In the genomic region with DNA sequence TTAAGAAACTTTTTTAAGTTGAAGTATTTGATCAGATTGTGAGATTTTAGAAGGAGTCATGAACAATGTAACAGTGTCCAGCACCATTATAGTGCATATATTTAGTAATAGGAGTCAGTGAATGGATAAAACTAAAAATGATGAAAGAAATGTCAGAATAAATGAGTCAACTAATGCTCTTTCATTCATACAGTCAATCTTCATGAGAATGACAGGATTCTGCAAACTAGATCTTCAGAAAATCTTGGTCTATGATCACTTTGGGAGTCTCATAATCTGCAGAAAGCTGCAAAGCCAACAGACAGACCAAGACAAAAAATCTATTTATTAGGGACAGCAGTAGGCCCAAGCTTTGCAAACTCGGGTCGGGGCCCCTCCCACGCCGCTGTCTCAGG, we compare ENCODE assay signal across 1 cellular context.
TF ChIP-seq lines count a peak whose summit lies in the region.

No MANE protein-coding gene starts in this region.

TF ChIP-seq in HepG2, 621 proteins besides CTCF, POLR2A, EP300 and RAD21:
- TF ChIP-seq ZNF224 (CRISPR knock-in tag; IDR thresholded peaks at IDR 0.05) = no peak
- TF ChIP-seq, protein P1, sequence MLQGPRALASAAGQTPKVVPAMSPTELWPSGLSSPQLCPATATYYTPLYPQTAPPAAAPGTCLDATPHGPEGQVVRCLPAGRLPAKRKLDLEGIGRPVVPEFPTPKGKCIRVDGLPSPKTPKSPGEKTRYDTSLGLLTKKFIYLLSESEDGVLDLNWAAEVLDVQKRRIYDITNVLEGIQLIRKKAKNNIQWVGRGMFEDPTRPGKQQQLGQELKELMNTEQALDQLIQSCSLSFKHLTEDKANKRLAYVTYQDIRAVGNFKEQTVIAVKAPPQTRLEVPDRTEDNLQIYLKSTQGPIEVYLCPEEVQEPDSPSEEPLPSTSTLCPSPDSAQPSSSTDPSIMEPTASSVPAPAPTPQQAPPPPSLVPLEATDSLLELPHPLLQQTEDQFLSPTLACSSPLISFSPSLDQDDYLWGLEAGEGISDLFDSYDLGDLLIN (CRISPR knock-in tag; IDR thresholded peaks at IDR 0.05; ENCODE audit: borderline replicate concordance) = no peak
- TF ChIP-seq RORA (CRISPR knock-in tag; IDR thresholded peaks at IDR 0.05) = no peak
- no peak for TF ChIP-seq PAX8 (CRISPR knock-in tag; IDR thresholded peaks at IDR 0.05; ENCODE audit: borderline replicate concordance)
- TF ChIP-seq GZF1 (CRISPR knock-in tag; IDR thresholded peaks at IDR 0.05) = no peak
- no peak for TF ChIP-seq HNRNPH1 (optimal IDR thresholded peaks at IDR 0.05; ENCODE audit: low read depth, low read length)
- TF ChIP-seq HES4 (CRISPR knock-in tag; IDR thresholded peaks at IDR 0.05; ENCODE audit: borderline replicate concordance) = no peak
TF ChIP-seq in HepG2: peak in this region for 0.
